In genomic region chr16:69325784-69326171, GRCh38 we compare ENCODE assay signal across 13 cellular contexts. TPM values are rescaled to one million over a fixed set of nuclear protein-coding genes. Genes with fewer than 3 reads are reported as not detected.
DNase-seq lines count a peak whose midpoint lies in the region; ATAC-seq lines count a peak whose summit lies in the region.
"Had no signal": no experiment of that assay in that cellular context is flagged by ENCODE, and none has a peak within 500 bp of the region (broad histone marks: within the 10 kb centered on the region; RNA-seq: fewer than 3 reads in every experiment).

No MANE protein-coding gene starts in this region.

- H3K36me3 Mint-ChIP-seq in stimulated activated naive CD8-positive, alpha-beta T cell treated with anti-CD3 and anti-CD28 coated beads, Interleukin-15, Interleukin-2, amounts not matched to agents 100 ng/mL and 50 ng/mL, for 24 hours (ENCODE audit: low read depth): peaks cover 65% of the 10 kb centered on the region
- H3K36me3 Mint-ChIP-seq in activated T-helper 1 cell treated with anti-CD3 and anti-CD28 coated beads, Interleukin-12 subunit alpha, Interleukin-12 subunit beta, Interleukin-2, Interleukin-4 antibody, amounts not matched to agents 30 ng/mL and 10 ng/mL and 1 ng/mL, durations not matched to agents 14 hours and 24 hours and 36 hours (ENCODE audit: low read depth): peaks cover 36% of the 10 kb centered on the region

- H3K4me3 Mint-ChIP-seq in stimulated activated naive CD8-positive, alpha-beta T cell treated with anti-CD3 and anti-CD28 coated beads, Interleukin-15, Interleukin-2, amounts not matched to agents 100 ng/mL and 50 ng/mL, for 24 hours: peak overlapping the region; percentile 90
- peak overlapping the region; percentile 39 for H3K4me3 Mint-ChIP-seq in activated T-helper 1 cell treated with anti-CD3 and anti-CD28 coated beads, Interleukin-12 subunit alpha, Interleukin-12 subunit beta, Interleukin-2, Interleukin-4 antibody, amounts not matched to agents 30 ng/mL and 10 ng/mL and 1 ng/mL, durations not matched to agents 14 hours and 24 hours and 36 hours

- intact Hi-C loops in activated T-helper 1 cell treated with anti-CD3 and anti-CD28 coated beads, Interleukin-12 subunit alpha, Interleukin-12 subunit beta, Interleukin-2, Interleukin-4 antibody, amounts not matched to agents 30 ng/mL and 10 ng/mL and 1 ng/mL, durations not matched to agents 14 hours and 24 hours and 36 hours (cut with micrococcal nuclease): no loop called here

- no peak for DNase-seq in stimulated activated naive CD8-positive, alpha-beta T cell treated with anti-CD3 and anti-CD28 coated beads, Interleukin-15, Interleukin-2, amounts not matched to agents 100 U/mL and 50 U/mL, for 24 hours
- no peak for DNase-seq in activated T-helper 1 cell treated with anti-CD3 and anti-CD28 coated beads, Interleukin-12 subunit alpha, Interleukin-12 subunit beta, Interleukin-2, Interleukin-4 antibody, amounts not matched to agents 30 ng/mL and 10 ng/mL and 1 ng/mL, durations not matched to agents 14 hours and 24 hours and 36 hours (ENCODE audit: low spot score)
- DNase-seq in mesenteric fat pad (ENCODE audit: low spot score) (peak; percentile 67), KG1 (lab: John Stamatoyannopoulos, UW) (no peak), NCI-H2227 treated with DMSO at 0.1 percent for 48 hours (lab: John Stamatoyannopoulos, UW) (no peak)
- DNase-seq: activated CD4-positive, alpha-beta T cell treated with anti-CD3 and anti-CD28 coated beads for 4 hours; DMS79; foreskin fibroblast; NCI-H187 had no signal

- H3K27me3 Mint-ChIP-seq in stimulated activated naive CD8-positive, alpha-beta T cell treated with anti-CD3 and anti-CD28 coated beads, Interleukin-15, Interleukin-2, amounts not matched to agents 100 ng/mL and 50 ng/mL, for 24 hours: no peaks in the 10 kb centered on the region
- H3K27me3 Mint-ChIP-seq in activated T-helper 1 cell treated with anti-CD3 and anti-CD28 coated beads, Interleukin-12 subunit alpha, Interleukin-12 subunit beta, Interleukin-2, Interleukin-4 antibody, amounts not matched to agents 30 ng/mL and 10 ng/mL and 1 ng/mL, durations not matched to agents 14 hours and 24 hours and 36 hours (ENCODE audit: insufficient read depth): no peaks in the 10 kb centered on the region

- peak overlapping the region; percentile 57 for H3K27ac Mint-ChIP-seq in stimulated activated naive CD8-positive, alpha-beta T cell treated with anti-CD3 and anti-CD28 coated beads, Interleukin-15, Interleukin-2, amounts not matched to agents 100 ng/mL and 50 ng/mL, for 24 hours
- no peak overlapping the region for H3K27ac Mint-ChIP-seq in activated T-helper 1 cell treated with anti-CD3 and anti-CD28 coated beads, Interleukin-12 subunit alpha, Interleukin-12 subunit beta, Interleukin-2, Interleukin-4 antibody, amounts not matched to agents 30 ng/mL and 10 ng/mL and 1 ng/mL, durations not matched to agents 14 hours and 24 hours and 36 hours

- ATAC-seq in stimulated activated naive CD8-positive, alpha-beta T cell treated with anti-CD3 and anti-CD28 coated beads, Interleukin-15, Interleukin-2, amounts not matched to agents 100 U/mL and 50 U/mL, for 24 hours: no peak
- no peak for ATAC-seq in GM18502 (IDR thresholded peaks at IDR 0.05; ENCODE audit: poor library complexity, unreplicated experiment)
- no peak for ATAC-seq in GM21723 (IDR thresholded peaks at IDR 0.05; ENCODE audit: unreplicated experiment)

- no peaks in the 10 kb centered on the region for H3K9me3 Mint-ChIP-seq in stimulated activated naive CD8-positive, alpha-beta T cell treated with anti-CD3 and anti-CD28 coated beads, Interleukin-15, Interleukin-2, amounts not matched to agents 100 ng/mL and 50 ng/mL, for 24 hours
- H3K9me3 Mint-ChIP-seq in activated T-helper 1 cell treated with anti-CD3 and anti-CD28 coated beads, Interleukin-12 subunit alpha, Interleukin-12 subunit beta, Interleukin-2, Interleukin-4 antibody, amounts not matched to agents 30 ng/mL and 10 ng/mL and 1 ng/mL, durations not matched to agents 14 hours and 24 hours and 36 hours: no peaks in the 10 kb centered on the region

- H3K4me1 Mint-ChIP-seq in stimulated activated naive CD8-positive, alpha-beta T cell treated with anti-CD3 and anti-CD28 coated beads, Interleukin-15, Interleukin-2, amounts not matched to agents 100 ng/mL and 50 ng/mL, for 24 hours (ENCODE audit: low read depth): peaks cover 40% of the 10 kb centered on the region
- H3K4me1 Mint-ChIP-seq in activated T-helper 1 cell treated with anti-CD3 and anti-CD28 coated beads, Interleukin-12 subunit alpha, Interleukin-12 subunit beta, Interleukin-2, Interleukin-4 antibody, amounts not matched to agents 30 ng/mL and 10 ng/mL and 1 ng/mL, durations not matched to agents 14 hours and 24 hours and 36 hours (ENCODE audit: low read depth): peaks cover 43% of the 10 kb centered on the region

RNA-seq across cellular contexts. Expression of gene PDF, which starts 4.6 kb away (rescaled TPM):
- 17.4 and 21.5 TPM in 2 replicates for total RNA-seq in activated T-helper 1 cell treated with anti-CD3 and anti-CD28 coated beads, Interleukin-12 subunit alpha, Interleukin-12 subunit beta, Interleukin-2, Interleukin-4 antibody, amounts not matched to agents 30 ng/mL and 10 ng/mL and 1 ng/mL, durations not matched to agents 14 hours and 24 hours and 36 hours
- total RNA-seq in mesenteric fat pad: 14.8 TPM

RNA-seq across cellular contexts. Expression of gene COG8, which starts 13.6 kb away (rescaled TPM):
- 45.3 and 46.5 TPM in 2 replicates for total RNA-seq in activated T-helper 1 cell treated with anti-CD3 and anti-CD28 coated beads, Interleukin-12 subunit alpha, Interleukin-12 subunit beta, Interleukin-2, Interleukin-4 antibody, amounts not matched to agents 30 ng/mL and 10 ng/mL and 1 ng/mL, durations not matched to agents 14 hours and 24 hours and 36 hours
- total RNA-seq in mesenteric fat pad: 25.0 TPM

RNA-seq across cellular contexts. Expression of gene NIP7, which starts 13.8 kb away (rescaled TPM):
- total RNA-seq in activated T-helper 1 cell treated with anti-CD3 and anti-CD28 coated beads, Interleukin-12 subunit alpha, Interleukin-12 subunit beta, Interleukin-2, Interleukin-4 antibody, amounts not matched to agents 30 ng/mL and 10 ng/mL and 1 ng/mL, durations not matched to agents 14 hours and 24 hours and 36 hours: 80.7 and 85.8 TPM in 2 replicates
- 32.8 TPM for total RNA-seq in mesenteric fat pad

RNA-seq across cellular contexts. Expression of gene VPS4A, which starts 14.6 kb away (rescaled TPM):
- 37.9 and 42.4 TPM in 2 replicates for total RNA-seq in activated T-helper 1 cell treated with anti-CD3 and anti-CD28 coated beads, Interleukin-12 subunit alpha, Interleukin-12 subunit beta, Interleukin-2, Interleukin-4 antibody, amounts not matched to agents 30 ng/mL and 10 ng/mL and 1 ng/mL, durations not matched to agents 14 hours and 24 hours and 36 hours
- 36.3 TPM for total RNA-seq in mesenteric fat pad

RNA-seq across cellular contexts. Expression of gene TMED6, which starts 25.8 kb away (rescaled TPM):
- 1.2 and 1.3 TPM in 2 replicates for total RNA-seq in activated T-helper 1 cell treated with anti-CD3 and anti-CD28 coated beads, Interleukin-12 subunit alpha, Interleukin-12 subunit beta, Interleukin-2, Interleukin-4 antibody, amounts not matched to agents 30 ng/mL and 10 ng/mL and 1 ng/mL, durations not matched to agents 14 hours and 24 hours and 36 hours
- total RNA-seq in mesenteric fat pad: 1.2 TPM
- total RNA-seq: myocyte had no signal
